In the genomic region with DNA sequence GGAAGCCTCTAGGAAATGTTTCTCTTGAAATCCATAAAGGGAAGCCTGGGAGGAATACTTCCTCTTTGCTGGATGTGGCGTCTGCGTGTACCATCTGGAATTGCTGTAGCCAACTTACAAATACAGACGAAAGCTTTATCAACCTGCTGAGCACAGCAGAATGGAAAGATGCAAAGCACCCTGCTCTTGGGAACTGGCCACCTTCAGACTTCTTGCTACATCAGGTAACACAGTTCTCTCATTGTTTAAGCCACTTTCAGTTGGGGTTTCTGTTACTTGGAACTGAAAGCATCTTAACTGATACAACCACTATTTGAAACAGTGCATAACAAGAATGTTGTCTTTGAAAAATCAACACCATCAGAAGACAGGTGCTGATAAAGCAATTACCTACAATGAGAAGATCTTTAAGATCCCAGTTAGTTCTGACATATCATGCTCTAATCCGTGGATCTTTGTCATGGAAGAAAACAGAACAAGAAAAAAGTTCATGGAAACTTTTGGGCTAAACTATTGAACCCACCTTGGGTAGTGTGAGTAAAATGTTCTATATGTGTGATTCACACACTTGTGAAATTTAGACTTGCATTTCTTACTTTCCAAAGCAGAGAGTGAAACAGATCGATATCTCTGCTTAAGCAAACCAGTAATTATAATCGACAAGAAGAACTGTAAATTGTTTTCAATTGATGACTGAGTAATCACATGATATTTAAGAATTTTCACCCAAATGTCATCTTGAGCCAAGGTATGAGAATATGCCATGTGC, we compare ENCODE assay signal across 20 cellular contexts.
"Had no signal": no experiment of that assay in that cellular context is flagged by ENCODE, and none has a peak within 500 bp of the region (broad histone marks: within the 10 kb centered on the region; RNA-seq: fewer than 3 reads in every experiment).

No MANE protein-coding gene starts in this region.

- H3K36me3 Mint-ChIP-seq: memory B cell had no signal

- H3K4me3 ChIP-seq: cardiac muscle cell, heart right ventricle, ovary, psoas muscle, right atrium auricular region, spleen, stomach, suprapubic skin, tibial nerve had no signal

- H3K27ac ChIP-seq: cardiac muscle cell, heart right ventricle, neutrophil, ovary, psoas muscle, right atrium auricular region, spleen, stomach, suprapubic skin, tibial nerve had no signal

- ATAC-seq: heart right ventricle, left cardiac atrium, psoas muscle had no signal

- H3K27ac Mint-ChIP-seq: activated T-helper 1 cell treated with anti-CD3 and anti-CD28 coated beads, Interleukin-12 subunit alpha, Interleukin-12 subunit beta, Interleukin-2, Interleukin-4 antibody, amounts not matched to agents 30 ng/mL and 10 ng/mL and 1 ng/mL, durations not matched to agents 14 hours and 24 hours and 36 hours; memory B cell; nephron had no signal

- H3K4me1 Mint-ChIP-seq: nephron had no signal

- H3K9me3 Mint-ChIP-seq: activated T-helper 1 cell treated with anti-CD3 and anti-CD28 coated beads, Interleukin-12 subunit alpha, Interleukin-12 subunit beta, Interleukin-2, Interleukin-4 antibody, amounts not matched to agents 30 ng/mL and 10 ng/mL and 1 ng/mL, durations not matched to agents 14 hours and 24 hours and 36 hours; memory B cell; nephron had no signal

- H3K4me1 ChIP-seq: heart right ventricle, psoas muscle, right atrium auricular region, spleen, stomach, suprapubic skin, tibial nerve had no signal

- H3K4me3 Mint-ChIP-seq: activated T-helper 1 cell treated with anti-CD3 and anti-CD28 coated beads, Interleukin-12 subunit alpha, Interleukin-12 subunit beta, Interleukin-2, Interleukin-4 antibody, amounts not matched to agents 30 ng/mL and 10 ng/mL and 1 ng/mL, durations not matched to agents 14 hours and 24 hours and 36 hours; memory B cell; nephron had no signal

- H3K36me3 ChIP-seq: cardiac muscle cell, heart right ventricle, neutrophil, ovary, right atrium auricular region, spleen, stomach, suprapubic skin, tibial nerve had no signal

- H3K27me3 ChIP-seq: cardiac muscle cell, heart right ventricle, neutrophil, ovary, right atrium auricular region, spleen, stomach, suprapubic skin, tibial nerve had no signal

- H3K9me3 ChIP-seq: heart right ventricle, neutrophil, ovary, psoas muscle, right atrium auricular region, spleen, stomach, suprapubic skin, tibial nerve had no signal

- DNase-seq: activated CD8-positive, alpha-beta memory T cell treated with anti-CD3 and anti-CD28 coated beads, Interleukin-2, amount 50 U/mL, for 4 hours; foreskin fibroblast; heart right ventricle; islet precursor cell; left cardiac atrium; ovary; psoas muscle; spleen; stimulated activated CD4-positive, alpha-beta T cell treated with anti-CD3 and anti-CD28 coated beads, Interleukin-4, amount 100 ng/mL, for 4 hours; stomach; T-helper 1 cell; T-helper 9 cell had no signal
